8 cellular contexts compared by ENCODE assay signal in the genomic region with DNA sequence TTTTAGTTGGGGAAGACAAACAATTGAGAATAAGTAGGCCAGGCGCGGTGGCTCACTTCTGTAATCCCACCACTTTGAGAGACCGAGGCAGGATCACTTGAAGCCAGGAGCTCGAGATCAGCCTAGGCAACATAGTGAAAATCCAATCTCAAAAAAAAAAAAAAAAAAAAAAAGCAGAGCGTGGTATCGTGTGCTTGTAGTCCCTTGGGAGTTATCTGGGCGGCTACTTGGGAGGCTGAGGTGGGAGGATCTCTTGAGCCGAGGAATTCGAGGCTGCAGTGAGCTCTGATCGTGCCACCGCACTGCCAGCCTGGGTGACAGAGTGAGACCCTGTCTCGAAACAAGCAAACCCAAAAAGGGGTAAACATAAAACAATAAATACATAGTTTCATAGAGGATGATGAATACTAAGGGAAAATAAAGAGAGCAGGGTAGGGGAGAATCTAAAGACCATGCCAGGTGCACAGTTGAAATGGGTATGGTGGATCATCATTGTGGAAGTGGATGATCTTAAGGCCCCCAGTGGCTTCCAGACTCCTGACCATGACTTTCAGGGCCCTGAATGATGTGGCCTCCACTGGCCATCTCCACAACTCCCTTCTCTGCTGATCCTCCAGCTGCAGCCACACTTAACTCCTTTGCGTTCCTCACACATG. TPM values are rescaled to one million over a fixed set of nuclear protein-coding genes. Genes with fewer than 3 reads are reported as not detected.
DNase-seq lines count a peak whose midpoint lies in the region; ATAC-seq and TF ChIP-seq lines count a peak whose summit lies in the region.

No MANE protein-coding gene starts in this region.

- H3K27me3 ChIP-seq in stomach smooth muscle (ENCODE audit: control insufficient read depth in 1 of 2, insufficient read depth in 2 of 2, low read length in 2 of 2), result no peaks in the 10 kb centered on the region

- no peak for TF ChIP-seq CTCF in activated CD8-positive, alpha-beta T cell treated with anti-CD3 and anti-CD28 coated beads for 36 hours (IDR thresholded peaks at IDR 0.05)

- H3K36me3 Mint-ChIP-seq in activated CD4-positive, alpha-beta T cell treated with anti-CD3 and anti-CD28 coated beads for 36 hours (ENCODE audit: low read depth), result peaks cover 76% of the 10 kb centered on the region
- peaks cover 75% of the 10 kb centered on the region for H3K36me3 Mint-ChIP-seq in activated CD8-positive, alpha-beta T cell treated with anti-CD3 and anti-CD28 coated beads for 36 hours (ENCODE audit: low read depth)

- POLR2A ChIA-PET in activated CD4-positive, alpha-beta T cell treated with anti-CD3 and anti-CD28 coated beads for 36 hours (lab: Charles Lee), result interaction anchor here (0.7 kb wide), 2 partner anchors 92 to 137 kb away, joined by 3 read pairs; no protein-coding TSS in a partner anchor
- POLR2A ChIA-PET in activated CD8-positive, alpha-beta T cell treated with anti-CD3 and anti-CD28 coated beads for 36 hours (lab: Charles Lee), result interaction anchor here (0.6 to 2.5 kb wide), 8 partner anchors 10 to 316 kb away, joined by 3 to 10 read pairs (median 4); partner anchors contain the start of gene KIF3B

- H3K4me1 ChIP-seq in stomach smooth muscle (ENCODE audit: control insufficient read depth, insufficient read depth, low read length), result peaks cover 45% of the 10 kb centered on the region

- H3K36me3 ChIP-seq in stomach smooth muscle (ENCODE audit: control insufficient read depth in 2 of 2, insufficient read depth in 2 of 2, low read length in 2 of 2), result peaks cover 12 to 16% of the 10 kb centered on the region in 2 donors

- H3K27ac ChIP-seq in stomach smooth muscle (ENCODE audit: low read length), result peak overlapping the region; percentile 58

- no peak for DNase-seq in activated CD4-positive, alpha-beta T cell treated with anti-CD3 and anti-CD28 coated beads for 36 hours
- no peak for DNase-seq in activated CD4-positive, alpha-beta T cell treated with anti-CD3 and anti-CD28 coated beads, Interleukin-2, amount 50 U/mL, for 1 hour
- DNase-seq in activated CD8-positive, alpha-beta T cell treated with anti-CD3 and anti-CD28 coated beads for 36 hours, result no peak
- no peak for DNase-seq in HuH-7.5 (ENCODE audit: low spot score)
- DNase-seq in T-helper 9 cell, result no peak

- H3K9me3 ChIP-seq in iPS-18c (ENCODE audit: control insufficient read depth, insufficient read depth, low read length) (no peaks in the 10 kb centered on the region), stomach smooth muscle (ENCODE audit: control insufficient read depth in 2 of 2, low read length in 2 of 2) (no peaks in the 10 kb centered on the region)

- peak overlapping the region; percentile 96 to 97 for H3K9ac ChIP-seq in stomach smooth muscle (ENCODE audit: low read length in 2 of 2)

- H3K4me1 Mint-ChIP-seq in activated CD4-positive, alpha-beta T cell treated with anti-CD3 and anti-CD28 coated beads for 36 hours, result peaks cover 56% of the 10 kb centered on the region
- H3K4me1 Mint-ChIP-seq in activated CD8-positive, alpha-beta T cell treated with anti-CD3 and anti-CD28 coated beads for 36 hours (ENCODE audit: low read depth), result peaks cover 51% of the 10 kb centered on the region

- intact Hi-C loops in activated CD4-positive, alpha-beta T cell treated with anti-CD3 and anti-CD28 coated beads for 36 hours (cut with DNase I, micrococcal nuclease), result loop anchor here (5.0 to 10.0 kb wide), 4 partner anchors 101 to 759 kb away; partner anchors contain the start of genes BCL2L1 (in 1 of the 2) and TM9SF4 (in 1 of the 2)
- intact Hi-C loops in activated CD8-positive, alpha-beta T cell treated with anti-CD3 and anti-CD28 coated beads for 36 hours (cut with micrococcal nuclease), result loop anchor here (5.0 kb wide), 1 partner anchor 79 kb away; no protein-coding TSS in a partner anchor

- CTCF ChIA-PET in activated CD4-positive, alpha-beta T cell treated with anti-CD3 and anti-CD28 coated beads for 36 hours (lab: Charles Lee), result interaction anchor here (0.8 to 1.1 kb wide), 3 partner anchors 10 to 149 kb away, joined by 3 read pairs; partner anchors contain the start of gene ASXL1
- CTCF ChIA-PET in activated CD8-positive, alpha-beta T cell treated with anti-CD3 and anti-CD28 coated beads for 36 hours (lab: Charles Lee), result interaction anchor here (1.0 to 2.2 kb wide), 3 partner anchors 10 to 385 kb away, joined by 3 to 5 read pairs (median 4); no protein-coding TSS in a partner anchor

- H3K4me3 Mint-ChIP-seq in activated CD4-positive, alpha-beta T cell treated with anti-CD3 and anti-CD28 coated beads for 36 hours, result peak overlapping the region; percentile 89
- peak overlapping the region; percentile 99 for H3K4me3 Mint-ChIP-seq in activated CD8-positive, alpha-beta T cell treated with anti-CD3 and anti-CD28 coated beads for 36 hours

- H3K27ac Mint-ChIP-seq in activated CD4-positive, alpha-beta T cell treated with anti-CD3 and anti-CD28 coated beads for 36 hours, result peak overlapping the region; percentile 86
- peak overlapping the region; percentile 89 for H3K27ac Mint-ChIP-seq in activated CD8-positive, alpha-beta T cell treated with anti-CD3 and anti-CD28 coated beads for 36 hours

- H3K27me3 Mint-ChIP-seq in activated CD4-positive, alpha-beta T cell treated with anti-CD3 and anti-CD28 coated beads for 36 hours, result no peaks in the 10 kb centered on the region
- no peaks in the 10 kb centered on the region for H3K27me3 Mint-ChIP-seq in activated CD8-positive, alpha-beta T cell treated with anti-CD3 and anti-CD28 coated beads for 36 hours

- ATAC-seq in activated CD4-positive, alpha-beta T cell treated with anti-CD3 and anti-CD28 coated beads for 36 hours, result no peak
- no peak for ATAC-seq in activated CD8-positive, alpha-beta T cell treated with anti-CD3 and anti-CD28 coated beads for 36 hours
- ATAC-seq in HG03469 (IDR thresholded peaks at IDR 0.05; ENCODE audit: unreplicated experiment), result no peak

- no peaks in the 10 kb centered on the region for H3K9me3 Mint-ChIP-seq in activated CD4-positive, alpha-beta T cell treated with anti-CD3 and anti-CD28 coated beads for 36 hours (ENCODE audit: low read depth)
- H3K9me3 Mint-ChIP-seq in activated CD8-positive, alpha-beta T cell treated with anti-CD3 and anti-CD28 coated beads for 36 hours, result no peaks in the 10 kb centered on the region

- peak overlapping the region; percentile 93 for H3K4me3 ChIP-seq in iPS-18c (ENCODE audit: insufficient read depth, low read depth, low read length)
- H3K4me3 ChIP-seq in stomach smooth muscle (ENCODE audit: low read length in 2 of 2), result peak overlapping the region; percentile 99 to 100

RNA-seq across cellular contexts. Expression of gene POFUT1, which starts 0.9 kb away (rescaled TPM):
- total RNA-seq in activated CD4-positive, alpha-beta T cell treated with anti-CD3 and anti-CD28 coated beads for 36 hours, result 10 to 100 TPM; 51.8 to 54.3 TPM
- 10 to 100 TPM; 43.7 to 46.2 TPM for total RNA-seq in activated CD8-positive, alpha-beta T cell treated with anti-CD3 and anti-CD28 coated beads for 36 hours

RNA-seq across cellular contexts. Expression of gene PLAGL2, which starts 1.1 kb away (rescaled TPM):
- total RNA-seq in activated CD4-positive, alpha-beta T cell treated with anti-CD3 and anti-CD28 coated beads for 36 hours, result 10 to 100 TPM; 89.1 to 98.2 TPM
- total RNA-seq in activated CD8-positive, alpha-beta T cell treated with anti-CD3 and anti-CD28 coated beads for 36 hours, result 10 to 100 TPM; 70.6 to 71.5 TPM
